Comparison of ENCODE assay signal across 8 cellular contexts in the genomic region with DNA sequence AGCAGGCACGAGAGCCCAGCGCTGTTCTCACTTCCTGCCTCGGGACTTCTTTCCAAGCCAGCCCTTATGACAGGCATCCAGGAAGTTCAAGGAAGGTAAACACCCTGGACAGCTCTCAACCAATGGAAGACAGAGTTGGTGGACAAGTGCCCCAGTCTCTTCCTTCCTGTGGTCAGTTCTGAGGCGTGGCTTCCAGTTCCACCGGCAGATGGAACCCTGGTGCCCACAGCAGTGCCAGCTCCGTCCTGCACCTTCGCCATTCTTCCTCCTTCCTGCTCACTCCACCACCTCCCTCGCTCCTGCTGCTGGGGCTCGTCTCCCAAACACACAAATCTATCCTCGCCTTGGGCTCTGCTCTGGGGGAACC.
A peak's percentile ranks its signal among the peaks of the same experiment; 100 is the strongest.
DNase-seq lines count a peak whose midpoint lies in the region; ATAC-seq and TF ChIP-seq lines count a peak whose summit lies in the region.

No MANE protein-coding gene starts in this region.

- H3K27ac Mint-ChIP-seq in naive thymus-derived CD4-positive, alpha-beta T cell, result no peak overlapping the region
- H3K27ac Mint-ChIP-seq in Caco-2 (ENCODE audit: unreplicated experiment), result no peak overlapping the region

- H3K36me3 ChIP-seq in Loucy (ENCODE audit: insufficient read depth, low read length) (no peaks in the 10 kb centered on the region), Caco-2 (ENCODE audit: control insufficient read depth, insufficient read depth, low read length) (no peaks in the 10 kb centered on the region)
- no peaks in the 10 kb centered on the region for H3K36me3 ChIP-seq in naive thymus-derived CD4-positive, alpha-beta T cell (ENCODE audit: control insufficient read depth in 2 of 3, insufficient read depth in 3 of 3, low read length in 3 of 3)

- no peaks in the 10 kb centered on the region for H3K79me2 ChIP-seq in Loucy (ENCODE audit: insufficient read depth, low read length)

- no peak overlapping the region for H2AFZ ChIP-seq in Loucy (ENCODE audit: low read length)

- peaks cover 0 to 5% (median 0%) of the 10 kb centered on the region in 5 donors for H3K27me3 Mint-ChIP-seq in naive thymus-derived CD4-positive, alpha-beta T cell
- no peaks in the 10 kb centered on the region for H3K27me3 Mint-ChIP-seq in Caco-2 (ENCODE audit: insufficient read depth, unreplicated experiment)

- peaks cover 0 to 1% (median 0%) of the 10 kb centered on the region in 11 donors for H3K9me3 Mint-ChIP-seq in naive thymus-derived CD4-positive, alpha-beta T cell
- no peaks in the 10 kb centered on the region for H3K9me3 Mint-ChIP-seq in Caco-2 (ENCODE audit: unreplicated experiment)

- H3K9me3 ChIP-seq in Loucy (ENCODE audit: insufficient read depth, low read depth, low read length) (no peaks in the 10 kb centered on the region), Caco-2 (no peaks in the 10 kb centered on the region)
- no peaks in the 10 kb centered on the region for H3K9me3 ChIP-seq in naive thymus-derived CD4-positive, alpha-beta T cell (ENCODE audit: control insufficient read depth in 2 of 3, low read length in 3 of 3)

- H3K36me3 Mint-ChIP-seq in naive thymus-derived CD4-positive, alpha-beta T cell, result no peaks in the 10 kb centered on the region
- no peaks in the 10 kb centered on the region for H3K36me3 Mint-ChIP-seq in Caco-2 (ENCODE audit: insufficient read depth, unreplicated experiment)

- H3K9ac ChIP-seq in Loucy (ENCODE audit: low read depth, low read length, poor library complexity, severe bottlenecking), result no peak overlapping the region

- BruUV-seq in Caco-2 (replicated peaks; lab: Mats Ljungman, UMichigan), result no TSS peak

- no peak; the same call in 1 of the 2 replicates for TF ChIP-seq CTCF in Loucy (conservative IDR thresholded peaks at IDR 0.05; ENCODE audit: low read length)
- TF ChIP-seq CTCF in choroid plexus epithelial cell (conservative IDR thresholded peaks at IDR 0.05; ENCODE audit: low read depth, low read length), result no peak
- TF ChIP-seq CTCF in Caco-2 (IDR thresholded peaks at IDR 0.05; ENCODE audit: insufficient read depth in 1 of 2, low read depth in 1 of 2, low read length in 1 of 2, severe bottlenecking in 1 of 2, unreplicated experiment in 1 of 2), result no peak

- no peak overlapping the region for H3K4me3 ChIP-seq in Loucy (ENCODE audit: low read length, poor library complexity, severe bottlenecking)
- H3K4me3 ChIP-seq in choroid plexus epithelial cell (ENCODE audit: low read depth, low read length), result no peak overlapping the region
- H3K4me3 ChIP-seq in naive thymus-derived CD4-positive, alpha-beta T cell (ENCODE audit: low read length), result no peak overlapping the region
- H3K4me3 ChIP-seq in Caco-2 (ENCODE audit: low read depth, low read length), result no peak overlapping the region

- H3K9me2 ChIP-seq in Loucy (replicated peaks; ENCODE audit: low read depth, low read length), result no peaks in the 10 kb centered on the region

- H3K27me3 ChIP-seq in Loucy (ENCODE audit: insufficient read depth, low read length, poor library complexity, severe bottlenecking) (no peaks in the 10 kb centered on the region), Caco-2 (replicated peaks; ENCODE audit: control insufficient read depth, insufficient read depth, low read length) (no peaks in the 10 kb centered on the region; the same call in 1 of the 2 replicates)
- no peaks in the 10 kb centered on the region for H3K27me3 ChIP-seq in naive thymus-derived CD4-positive, alpha-beta T cell (ENCODE audit: control insufficient read depth in 2 of 2, insufficient read depth in 2 of 2, low read length in 2 of 2)

- H3K27ac ChIP-seq in naive thymus-derived CD4-positive, alpha-beta T cell (ENCODE audit: low read depth, low read length), result no peak overlapping the region

- peaks cover 0 to 10% (median 4%) of the 10 kb centered on the region in 7 donors for H3K4me1 Mint-ChIP-seq in naive thymus-derived CD4-positive, alpha-beta T cell
- H3K4me1 Mint-ChIP-seq in Caco-2 (ENCODE audit: low read depth, unreplicated experiment), result peaks cover under 1% of the 10 kb centered on the region

- CTCF ChIA-PET in naive thymus-derived CD4-positive, alpha-beta T cell (lab: Charles Lee), result no interaction called here
- CTCF ChIA-PET in Caco-2 (lab: Charles Lee), result no interaction called here

- no peak overlapping the region for H3K4me3 Mint-ChIP-seq in naive thymus-derived CD4-positive, alpha-beta T cell
- H3K4me3 Mint-ChIP-seq in Caco-2 (ENCODE audit: unreplicated experiment), result no peak overlapping the region

- POLR2A ChIA-PET in naive thymus-derived CD4-positive, alpha-beta T cell (lab: Charles Lee), result no interaction called here
- POLR2A ChIA-PET in Caco-2 (lab: Charles Lee), result no interaction called here

- DNase-seq in COLO829 (ENCODE audit: low spot score), result peak; percentile 78
- peak; percentile 17 for DNase-seq in choroid plexus epithelial cell (ENCODE audit: low read depth)
- DNase-seq in naive thymus-derived CD4-positive, alpha-beta T cell, result peak in 1 of 9 donors; percentile 1
- DNase-seq in retina, result no peak
- DNase-seq in Caco-2, result no peak
- no peak for DNase-seq in activated T-cell treated with anti-CD3 and anti-CD28 coated beads for 4 hours

- peak; percentile 27 for ATAC-seq in naive thymus-derived CD4-positive, alpha-beta T cell
- ATAC-seq in GM18867 (IDR thresholded peaks at IDR 0.05; ENCODE audit: unreplicated experiment), result no peak

- no peaks in the 10 kb centered on the region for H4K20me1 ChIP-seq in Loucy (ENCODE audit: insufficient read depth, low read length, poor library complexity, severe bottlenecking)

- peaks cover 10% of the 10 kb centered on the region for H3K4me1 ChIP-seq in Loucy (ENCODE audit: insufficient read depth, low read length, poor library complexity, severe bottlenecking)
- H3K4me1 ChIP-seq in naive thymus-derived CD4-positive, alpha-beta T cell (ENCODE audit: control insufficient read depth in 2 of 2, insufficient read depth in 2 of 2, low read length in 2 of 2), result no peaks in the 10 kb centered on the region
- peaks cover 7% of the 10 kb centered on the region for H3K4me1 ChIP-seq in Caco-2

- peak overlapping the region; percentile 25 for H3K4me2 ChIP-seq in Loucy (ENCODE audit: low read depth, low read length, poor library complexity, severe bottlenecking)

- intact Hi-C loops in naive thymus-derived CD4-positive, alpha-beta T cell (cut with micrococcal nuclease), result no loop called here
- intact Hi-C loops in Caco-2 (cut with micrococcal nuclease; ENCODE audit: unreplicated experiment), result loop anchor here (10.0 kb wide), 1 partner anchor 172 kb away; no protein-coding TSS in a partner anchor

- H3F3A ChIP-seq in Loucy (ENCODE audit: low read depth), result no peaks in the 10 kb centered on the region

Comparison
In these comparisons a context has a peak if more than half of its experiments do, and no peak if none do; other contexts are left out.
1. DNase-seq: peak in COLO829 (single experiment) and choroid plexus epithelial cell (single experiment); none in retina (single experiment), Caco-2 (0 of 2) and activated T-cell treated with anti-CD3 and anti-CD28 coated beads for 4 hours (single experiment).